Comparison of ENCODE assay signal across 2 cellular contexts in genomic region chr22:49197500-49197899, GRCh38.
TF ChIP-seq lines count a peak whose summit lies in the region.

No MANE protein-coding gene starts in this region.

TF ChIP-seq in HEK293, 187 proteins besides CTCF, POLR2A, EP300 and RAD21 (continued from another document):
- TF ChIP-seq ZXDB (tag by site-specific recombination; IDR thresholded peaks at IDR 0.05) (no peak), ZBTB21 (tag by site-specific recombination; IDR thresholded peaks at IDR 0.05) (no peak), ZIC2 (tag by site-specific recombination; IDR thresholded peaks at IDR 0.05) (peak; percentile 82), ZNF341 (tag by site-specific recombination; IDR thresholded peaks at IDR 0.05; ENCODE audit: low read depth) (peak; percentile 46), ZNF37A (tag by site-specific recombination; IDR thresholded peaks at IDR 0.05) (no peak), ZNF785 (tag by site-specific recombination; IDR thresholded peaks at IDR 0.05) (no peak), ZNF221 (tag by site-specific recombination; IDR thresholded peaks at IDR 0.05; ENCODE audit: borderline replicate concordance) (no peak), ZNF544 (tag by site-specific recombination; IDR thresholded peaks at IDR 0.05) (no peak), ZNF2 (tag by site-specific recombination; IDR thresholded peaks at IDR 0.05) (no peak)

TF ChIP-seq in WTC11, 78 proteins besides CTCF, POLR2A, EP300 and RAD21 (continued from another document):
- TF ChIP-seq ZNF281 (CRISPR knock-in tag; IDR thresholded peaks at IDR 0.05) = no peak
